In genomic region chr16:4880006-4880580, GRCh38 we compare ENCODE assay signal across 22 cellular contexts.
"Had no signal": no experiment of that assay in that cellular context is flagged by ENCODE, and none has a peak within 500 bp of the region (broad histone marks: within the 10 kb centered on the region; RNA-seq: fewer than 3 reads in every experiment).

No MANE protein-coding gene starts in this region.

- FAIRE-seq: HTR-8/SVneo had no signal

- H3K9ac ChIP-seq: KMS-11 had no signal

- H3K9me3 ChIP-seq: SJSA1 had no signal

- H3K27ac ChIP-seq: HL-60, KMS-11, SJSA1, SK-N-MC had no signal

- H3K27me3 ChIP-seq: SJSA1 had no signal

- H3K4me3 ChIP-seq: SJSA1, SK-N-MC had no signal

- ATAC-seq: Panc1, Right ventricle myocardium inferior had no signal

- DNase-seq: Kasumi-1, MM.1S, NCI-H1092 treated with DMSO at 0.1 percent for 48 hours, NCI-H1436, NCI-H187, NCI-H2029, NCI-H2081 treated with DMSO at 0.1 percent for 48 hours, NCI-H2171, NCI-H226, NCI-H446, NCI-H510A, NCI-H524 treated with DMSO at 0.1 percent for 48 hours, NCI-H69, NCI-H774, SIG-M5 had no signal

- H3K4me2 ChIP-seq: KMS-11 had no signal
